In genomic region chr18:43009666-43010065, GRCh38 we compare ENCODE assay signal across 1 cellular context.
TF ChIP-seq lines count a peak whose summit lies in the region.

No MANE protein-coding gene starts in this region.

TF ChIP-seq in SK-N-SH treated with all-trans-retinoic acid at 6 μM for 48 hours, 23 proteins besides CTCF, POLR2A, EP300 and RAD21 (continued from another document):
- TF ChIP-seq GLIS3 (CRISPR knock-in tag; IDR thresholded peaks at IDR 0.05) (no peak), ZNF70 (CRISPR knock-in tag; IDR thresholded peaks at IDR 0.05) (no peak), CSDC2 (CRISPR knock-in tag; IDR thresholded peaks at IDR 0.05) (no peak), CREB5 (CRISPR knock-in tag; IDR thresholded peaks at IDR 0.05; ENCODE audit: low read depth) (no peak), ISL1 (CRISPR knock-in tag; IDR thresholded peaks at IDR 0.05) (peak; percentile 78)
